36 cellular contexts compared by ENCODE assay signal in the genomic region with DNA sequence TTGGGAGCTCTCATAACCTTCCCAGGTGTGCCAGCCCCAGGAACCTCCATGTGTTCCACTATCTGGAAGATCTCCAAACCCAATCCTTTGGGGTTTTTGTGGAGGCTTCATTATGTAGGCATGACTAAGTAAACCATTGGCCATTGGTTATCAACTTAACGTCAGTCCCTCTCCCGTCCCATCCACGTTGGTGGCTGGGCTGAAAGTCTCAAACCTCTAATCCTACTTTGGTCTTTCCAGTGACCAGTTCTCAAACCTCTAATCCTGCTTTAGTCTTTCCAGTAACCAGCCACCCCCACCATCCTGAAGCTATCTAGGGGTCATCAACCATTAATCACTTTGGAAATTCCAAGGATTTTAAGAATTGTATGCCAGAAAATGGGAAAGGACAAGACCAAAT.
"Had no signal": no experiment of that assay in that cellular context is flagged by ENCODE, and none has a peak within 500 bp of the region (broad histone marks: within the 10 kb centered on the region; RNA-seq: fewer than 3 reads in every experiment).

No MANE protein-coding gene starts in this region.

- H3K36me3 ChIP-seq: ascending aorta, cardiac muscle cell had no signal

- H3K4me3 Mint-ChIP-seq: activated B cell treated with CpG ODN at 0.5 μM for 24 hours; activated CD4-positive, alpha-beta memory T cell treated with anti-CD3 and anti-CD28 coated beads for 36 hours; activated CD4-positive, alpha-beta T cell treated with anti-CD3 and anti-CD28 coated beads, Interleukin-2, amount 10 ng/mL, durations not matched to agents 24 days and 14 days; activated CD8-positive, alpha-beta T cell treated with anti-CD3 and anti-CD28 coated beads for 36 hours; activated naive CD4-positive, alpha-beta T cell treated with anti-CD3 and anti-CD28 coated beads, Interleukin-2, amount 10 ng/mL, durations not matched to agents 7 days and 5 days; activated naive CD8-positive, alpha-beta T cell treated with anti-CD3 and anti-CD28 coated beads for 36 hours; activated T-cell treated with anti-CD3 and anti-CD28 coated beads, Interleukin-2, amount 50 U/mL, for 4 hours; activated T-cell treated with anti-CD3 and anti-CD28 coated beads, Interleukin-2, amount 50 U/mL, for 72 hours; activated T-helper 1 cell treated with anti-CD3 and anti-CD28 coated beads, Interleukin-12 subunit alpha, Interleukin-12 subunit beta, Interleukin-2, Interleukin-4 antibody, amounts not matched to agents 30 ng/mL and 10 ng/mL and 1 ng/mL, durations not matched to agents 14 hours and 24 hours and 36 hours; activated T-helper 17 cell treated with anti-CD3 and anti-CD28 coated beads, Interleukin-2, amount 50 U/mL, for 72 hours; brain; central memory CD8-positive, alpha-beta T cell; T-helper 1 cell treated with Interleukin-12 subunit alpha and Interleukin-12 subunit beta and Interleukin-4 antibody, amounts not matched to agents 30 μg/mL and 1 μg/mL, for 36 hours; T-helper 2 cell treated with Interferon-gamma antibody and Interleukin-4, amounts not matched to agents 5 μg/mL and 100 μg/mL, for 36 hours had no signal

- H3K27ac Mint-ChIP-seq: activated B cell treated with CpG ODN at 0.5 μM for 24 hours; activated CD4-positive, alpha-beta memory T cell treated with anti-CD3 and anti-CD28 coated beads for 36 hours; activated CD4-positive, alpha-beta T cell treated with anti-CD3 and anti-CD28 coated beads, Interleukin-2, amount 10 ng/mL, durations not matched to agents 24 days and 14 days; activated CD8-positive, alpha-beta T cell treated with anti-CD3 and anti-CD28 coated beads for 36 hours; activated naive CD4-positive, alpha-beta T cell treated with anti-CD3 and anti-CD28 coated beads, Interleukin-2, amount 10 ng/mL, durations not matched to agents 7 days and 5 days; activated naive CD4-positive, alpha-beta T cell treated with anti-CD3 and anti-CD28 coated beads, Interleukin-2, amount 50 U/mL, for 72 hours; activated naive CD8-positive, alpha-beta T cell treated with anti-CD3 and anti-CD28 coated beads for 36 hours; activated T-cell treated with anti-CD3 and anti-CD28 coated beads, Interleukin-2, amount 50 U/mL, for 72 hours; activated T-helper 1 cell treated with anti-CD3 and anti-CD28 coated beads, Interleukin-12 subunit alpha, Interleukin-12 subunit beta, Interleukin-2, Interleukin-4 antibody, amounts not matched to agents 30 ng/mL and 10 ng/mL and 1 ng/mL, durations not matched to agents 14 hours and 24 hours and 36 hours; activated T-helper 17 cell treated with anti-CD3 and anti-CD28 coated beads, Interleukin-2, amount 50 U/mL, for 72 hours; brain; T-helper 1 cell treated with Interleukin-12 subunit alpha and Interleukin-12 subunit beta and Interleukin-4 antibody, amounts not matched to agents 30 μg/mL and 1 μg/mL, for 36 hours; T-helper 2 cell treated with Interferon-gamma antibody and Interleukin-4, amounts not matched to agents 5 μg/mL and 100 μg/mL, for 36 hours had no signal

- H3K27me3 Mint-ChIP-seq: activated B cell treated with CpG ODN at 0.5 μM for 24 hours; activated CD4-positive, alpha-beta memory T cell treated with anti-CD3 and anti-CD28 coated beads for 36 hours; activated CD4-positive, alpha-beta T cell treated with anti-CD3 and anti-CD28 coated beads, Interleukin-2, amount 10 ng/mL, durations not matched to agents 24 days and 14 days; activated CD8-positive, alpha-beta T cell treated with anti-CD3 and anti-CD28 coated beads for 36 hours; activated naive CD4-positive, alpha-beta T cell treated with anti-CD3 and anti-CD28 coated beads, Interleukin-2, amount 10 ng/mL, durations not matched to agents 7 days and 5 days; activated naive CD8-positive, alpha-beta T cell treated with anti-CD3 and anti-CD28 coated beads for 36 hours; activated T-helper 17 cell treated with anti-CD3 and anti-CD28 coated beads, Interleukin-2, amount 50 U/mL, for 72 hours; central memory CD8-positive, alpha-beta T cell had no signal

- H3K4me1 ChIP-seq: ascending aorta had no signal

- H3K9me3 Mint-ChIP-seq: activated CD4-positive, alpha-beta memory T cell treated with anti-CD3 and anti-CD28 coated beads for 36 hours; activated CD4-positive, alpha-beta T cell treated with anti-CD3 and anti-CD28 coated beads, Interleukin-2, amount 10 ng/mL, durations not matched to agents 24 days and 14 days; activated CD8-positive, alpha-beta T cell treated with anti-CD3 and anti-CD28 coated beads for 36 hours; activated naive CD4-positive, alpha-beta T cell treated with anti-CD3 and anti-CD28 coated beads, Interleukin-2, amount 10 ng/mL, durations not matched to agents 7 days and 5 days; activated naive CD4-positive, alpha-beta T cell treated with anti-CD3 and anti-CD28 coated beads, Interleukin-2, amount 50 U/mL, for 72 hours; activated naive CD8-positive, alpha-beta T cell treated with anti-CD3 and anti-CD28 coated beads for 36 hours; activated T-cell treated with anti-CD3 and anti-CD28 coated beads, Interleukin-2, amount 50 U/mL, for 72 hours; activated T-helper 1 cell treated with anti-CD3 and anti-CD28 coated beads, Interleukin-12 subunit alpha, Interleukin-12 subunit beta, Interleukin-2, Interleukin-4 antibody, amounts not matched to agents 30 ng/mL and 10 ng/mL and 1 ng/mL, durations not matched to agents 14 hours and 24 hours and 36 hours; T-helper 1 cell treated with Interleukin-12 subunit alpha and Interleukin-12 subunit beta and Interleukin-4 antibody, amounts not matched to agents 30 μg/mL and 1 μg/mL, for 36 hours; T-helper 2 cell treated with Interferon-gamma antibody and Interleukin-4, amounts not matched to agents 5 μg/mL and 100 μg/mL, for 36 hours had no signal

- H3K9me3 ChIP-seq: ascending aorta had no signal

- H3K27me3 ChIP-seq: ascending aorta, cardiac muscle cell had no signal

- H3K4me3 ChIP-seq: ascending aorta, cardiac muscle cell had no signal

- FAIRE-seq: bronchial epithelial cell, TTC549 had no signal

- H3K4me1 Mint-ChIP-seq: activated B cell treated with CpG ODN at 0.5 μM for 24 hours; activated CD4-positive, alpha-beta T cell treated with anti-CD3 and anti-CD28 coated beads, Interleukin-2, amount 10 ng/mL, durations not matched to agents 24 days and 14 days; activated naive CD4-positive, alpha-beta T cell treated with anti-CD3 and anti-CD28 coated beads, Interleukin-2, amount 10 ng/mL, durations not matched to agents 7 days and 5 days; activated naive CD8-positive, alpha-beta T cell treated with anti-CD3 and anti-CD28 coated beads for 36 hours; activated T-helper 17 cell treated with anti-CD3 and anti-CD28 coated beads, Interleukin-2, amount 50 U/mL, for 72 hours; brain; central memory CD8-positive, alpha-beta T cell had no signal

- ATAC-seq: activated CD8-positive, alpha-beta T cell treated with anti-CD3 and anti-CD28 coated beads for 36 hours; activated naive CD4-positive, alpha-beta T cell treated with anti-CD3 and anti-CD28 coated beads, Interleukin-2, amount 50 U/mL, for 72 hours; activated T-cell treated with anti-CD3 and anti-CD28 coated beads, Interleukin-2, amount 50 U/mL, for 4 hours; activated T-cell treated with anti-CD3 and anti-CD28 coated beads, Interleukin-2, amount 50 U/mL, for 72 hours; activated T-helper 17 cell treated with anti-CD3 and anti-CD28 coated beads, Interleukin-2, amount 50 U/mL, for 72 hours had no signal

- H3K27ac ChIP-seq: ascending aorta, cardiac muscle cell, VCaP had no signal

- H3K36me3 Mint-ChIP-seq: activated CD4-positive, alpha-beta memory T cell treated with anti-CD3 and anti-CD28 coated beads for 36 hours; activated naive CD4-positive, alpha-beta T cell treated with anti-CD3 and anti-CD28 coated beads, Interleukin-2, amount 10 ng/mL, durations not matched to agents 7 days and 5 days; activated naive CD4-positive, alpha-beta T cell treated with anti-CD3 and anti-CD28 coated beads, Interleukin-2, amount 50 U/mL, for 72 hours; activated naive CD8-positive, alpha-beta T cell treated with anti-CD3 and anti-CD28 coated beads for 36 hours; brain had no signal

- DNase-seq: activated B cell treated with CpG ODN at 0.5 μM for 24 hours; activated CD4-positive, alpha-beta memory T cell treated with anti-CD3 and anti-CD28 coated beads for 36 hours; activated CD4-positive, alpha-beta T cell treated with anti-CD3 and anti-CD28 coated beads for 4 hours; activated CD4-positive, alpha-beta T cell treated with anti-CD3 and anti-CD28 coated beads, Interleukin-2, amount 10 ng/mL, durations not matched to agents 24 days and 14 days; activated CD4-positive, alpha-beta T cell treated with anti-CD3 and anti-CD28 coated beads, Interleukin-2, amount 50 U/mL, for 1 hour; activated CD4-positive, alpha-beta T cell treated with anti-CD3 and anti-CD28 coated beads, Interleukin-2, amount 50 U/mL, for 4 hours; activated CD4-positive, CD25-positive, alpha-beta regulatory T cell treated with anti-CD3 and anti-CD28 coated beads, Interleukin-2, amount 50 U/mL, for 72 hours; activated CD8-positive, alpha-beta memory T cell treated with anti-CD3 and anti-CD28 coated beads, Interleukin-2, amount 50 U/mL, for 4 hours; activated CD8-positive, alpha-beta T cell treated with anti-CD3 and anti-CD28 coated beads for 36 hours; activated effector memory CD4-positive, alpha-beta T cell treated with anti-CD3 and anti-CD28 coated beads, Interleukin-2, amount 50 U/mL, for 16 hours; activated gamma-delta T cell treated with Interleukin-2 at 50 U/mL for 16 hours; activated naive CD4-positive, alpha-beta T cell treated with anti-CD3 and anti-CD28 coated beads, Interleukin-2, amount 10 ng/mL, durations not matched to agents 7 days and 5 days; activated naive CD4-positive, alpha-beta T cell treated with Interleukin-2 at 50 U/mL for 16 hours; activated naive CD8-positive, alpha-beta T cell treated with anti-CD3 and anti-CD28 coated beads for 36 hours; activated T-cell treated with anti-CD3 and anti-CD28 coated beads for 4 hours; activated T-cell treated with anti-CD3 and anti-CD28 coated beads, Interleukin-2, amount 50 U/mL, for 1 hour; activated T-cell treated with anti-CD3 and anti-CD28 coated beads, Interleukin-2, amount 50 U/mL, for 4 hours; activated T-cell treated with anti-CD3 and anti-CD28 coated beads, Interleukin-2, amount 50 U/mL, for 72 hours; amygdala; anterior cingulate cortex; cerebellar nuclear complex; T-helper 1 cell; T-helper 2 cell; T-helper 9 cell had no signal
